ENCODE assay signal across 24 cellular contexts in genomic region chr5:136056336-136056735, GRCh38. TPM values are rescaled to one million over a fixed set of nuclear protein-coding genes. Genes with fewer than 3 reads are reported as not detected.
DNase-seq lines count a peak whose midpoint lies in the region; ATAC-seq, FAIRE-seq and TF ChIP-seq lines count a peak whose summit lies in the region.
"Had no signal": no experiment of that assay in that cellular context is flagged by ENCODE, and none has a peak within 500 bp of the region (broad histone marks: within the 10 kb centered on the region; RNA-seq: fewer than 3 reads in every experiment).

No MANE protein-coding gene starts in this region.

- peak overlapping the region; percentile 92 for H3K27ac Mint-ChIP-seq in astrocyte (ENCODE audit: unreplicated experiment)
- H3K27ac Mint-ChIP-seq: naive thymus-derived CD4-positive, alpha-beta T cell; T-helper 17 cell had no signal

- TF ChIP-seq CTCF in astrocyte (IDR thresholded peaks at IDR 0.05; ENCODE audit: insufficient read depth, low read depth, low read length) (no peak), thoracic aorta (IDR thresholded peaks at IDR 0.05) (no peak)

- H3K9me3 Mint-ChIP-seq in astrocyte (ENCODE audit: unreplicated experiment), result peaks cover 2% of the 10 kb centered on the region
- H3K9me3 Mint-ChIP-seq: CD4-positive, alpha-beta memory T cell; central memory CD8-positive, alpha-beta T cell; naive thymus-derived CD4-positive, alpha-beta T cell had no signal

- ATAC-seq in thoracic aorta (ENCODE audit: insufficient number of reproducible peaks, low FRiP score, low read depth), result no peak
- ATAC-seq: naive thymus-derived CD4-positive, alpha-beta T cell; PC-3; T-helper 17 cell had no signal

- H3K27me3 Mint-ChIP-seq in astrocyte (ENCODE audit: low read depth, unreplicated experiment), result no peaks in the 10 kb centered on the region
- H3K27me3 Mint-ChIP-seq: CD4-positive, alpha-beta memory T cell; central memory CD8-positive, alpha-beta T cell had no signal

- H3K4me1 ChIP-seq in astrocyte (ENCODE audit: insufficient read depth, low read length), result peaks cover 79% of the 10 kb centered on the region
- peaks cover 78% of the 10 kb centered on the region for H3K4me1 ChIP-seq in mesodermal cell (ENCODE audit: control insufficient read depth, insufficient read depth, low read length, poor library complexity, severe bottlenecking)
- H3K4me1 ChIP-seq in thoracic aorta (ENCODE audit: control insufficient read depth in 1 of 2, low read depth in 2 of 2), result peaks cover 14 to 58% of the 10 kb centered on the region in 2 donors

- WGBS in mesodermal cell (ENCODE audit: insufficient coverage in 2 of 2), 2 experiments, result 95 to 96% methylated on average over 3 to 4 of the region's 5 CpGs

- H3K27ac ChIP-seq in astrocyte (ENCODE audit: low read depth, low read length), result peak overlapping the region; percentile 95
- peak overlapping the region; percentile 97 for H3K27ac ChIP-seq in mesodermal cell (ENCODE audit: low read depth, low read length, severe bottlenecking)
- peak overlapping the region; percentile 79 to 86 for H3K27ac ChIP-seq in thoracic aorta

- no peak overlapping the region for H2AFZ ChIP-seq in astrocyte (ENCODE audit: low read depth, low read length)

- DNase-seq in H54 (ENCODE audit: insufficient read length, low spot score) (no peak), astrocyte (ENCODE audit: low read depth) (no peak), thoracic aorta (ENCODE audit: low spot score) (no peak), NCI-H1092 (lab: John Stamatoyannopoulos, UW) (no peak), HCEC 1CT (no peak), SKM-1 treated with dmso at 0.1 percent for 144 hours (lab: John Stamatoyannopoulos, UW; ENCODE audit: unreplicated experiment) (no peak), NCI-H748 (lab: John Stamatoyannopoulos, UW; ENCODE audit: unreplicated experiment) (no peak)
- DNase-seq: activated CD4-positive, alpha-beta T cell treated with anti-CD3 and anti-CD28 coated beads for 48 hours; activated naive CD4-positive, alpha-beta T cell treated with anti-CD3 and anti-CD28 coated beads, Interleukin-2, amount 50 U/mL, for 16 hours; CD4-positive, alpha-beta memory T cell; effector CD8-positive, alpha-beta T cell; Kasumi-1; naive thymus-derived CD4-positive, alpha-beta T cell; NCI-H1048; NCI-H2029; NCI-H226; PC-3; T-helper 17 cell had no signal

- H3K4me3 ChIP-seq in astrocyte (ENCODE audit: insufficient read depth, low read depth, low read length) (no peak overlapping the region), mesodermal cell (ENCODE audit: extremely low read depth, insufficient read depth, low read length, poor library complexity, severe bottlenecking) (no peak overlapping the region), thoracic aorta (no peak overlapping the region)
- H3K4me3 ChIP-seq: lung had no signal

- no peaks in the 10 kb centered on the region for H3K79me2 ChIP-seq in astrocyte (ENCODE audit: insufficient read depth, low read length)

- peaks cover 55% of the 10 kb centered on the region for H3K36me3 ChIP-seq in astrocyte (ENCODE audit: insufficient read depth, low read length)
- H3K36me3 ChIP-seq in mesodermal cell (ENCODE audit: control insufficient read depth, insufficient read depth, low read length), result peaks cover 75% of the 10 kb centered on the region
- no peaks in the 10 kb centered on the region for H3K36me3 ChIP-seq in thoracic aorta

- TF ChIP-seq POLR2A in H54 (IDR thresholded peaks at IDR 0.05; ENCODE audit: low read depth, low read length), result 0 out of 2 replicates have a peak, but pooled peaks have one; percentile 5

- peak overlapping the region; percentile 62 for H3K4me2 ChIP-seq in astrocyte (ENCODE audit: low read length)

- H3K9ac ChIP-seq in astrocyte (ENCODE audit: low read length), result peak overlapping the region; percentile 86

- no peaks in the 10 kb centered on the region for H4K20me1 ChIP-seq in astrocyte (ENCODE audit: insufficient read depth, low read length)

- no peak overlapping the region for H3K4me3 Mint-ChIP-seq in astrocyte (ENCODE audit: unreplicated experiment)
- H3K4me3 Mint-ChIP-seq: CD4-positive, alpha-beta memory T cell; central memory CD8-positive, alpha-beta T cell; naive thymus-derived CD4-positive, alpha-beta T cell; T-helper 17 cell had no signal

- H3K9me3 ChIP-seq in astrocyte (ENCODE audit: insufficient read depth, low read depth, low read length) (no peaks in the 10 kb centered on the region), mesodermal cell (ENCODE audit: control insufficient read depth, low read length) (no peaks in the 10 kb centered on the region), thoracic aorta (no peaks in the 10 kb centered on the region)

- FAIRE-seq in H54 (lab: Jason Lieb, UNC) (no peak), astrocyte (lab: Jason Lieb, UNC) (no peak)
- FAIRE-seq: frontal cortex, G401.6, keratinocyte had no signal

- H3K27me3 ChIP-seq in astrocyte (ENCODE audit: insufficient read depth, low read length) (no peaks in the 10 kb centered on the region), thoracic aorta (replicated peaks; ENCODE audit: insufficient read depth) (no peaks in the 10 kb centered on the region)

- H3K4me1 Mint-ChIP-seq in astrocyte (ENCODE audit: low read depth, unreplicated experiment), result peaks cover 75% of the 10 kb centered on the region
- H3K4me1 Mint-ChIP-seq: central memory CD8-positive, alpha-beta T cell had no signal

- H3K36me3 Mint-ChIP-seq in astrocyte (ENCODE audit: low read depth, unreplicated experiment), result peaks cover 49% of the 10 kb centered on the region
- H3K36me3 Mint-ChIP-seq: CD4-positive, alpha-beta memory T cell; naive thymus-derived CD4-positive, alpha-beta T cell had no signal

RNA-seq across cellular contexts. Expression of gene TGFBI, which starts 27.5 kb away (rescaled TPM):
- total RNA-seq in astrocyte (1,145 and 1,862 TPM in 2 replicates), thoracic aorta (100 to 1,000 TPM; 158 to 173 TPM)
- 718 TPM for polyA plus RNA-seq in mesodermal cell (2013, experiment 1 of 2)
- polyA plus RNA-seq in mesodermal cell (2013, experiment 2 of 2), result 804 TPM
